In genomic region chr9:21317956-21318923, GRCh38 we compare ENCODE assay signal across 8 cellular contexts. TPM values are rescaled to one million over a fixed set of nuclear protein-coding genes. Genes with fewer than 3 reads are reported as not detected.
DNase-seq lines count a peak whose midpoint lies in the region; ATAC-seq, FAIRE-seq and TF ChIP-seq lines count a peak whose summit lies in the region.

No MANE protein-coding gene starts in this region.

- no peaks in the 10 kb centered on the region for H3K27me3 Mint-ChIP-seq in activated T-cell treated with anti-CD3 and anti-CD28 coated beads, Interleukin-2, amount 50 U/mL, for 24 hours
- peaks cover 5% of the 10 kb centered on the region for H3K27me3 Mint-ChIP-seq in activated CD4-positive, alpha-beta T cell treated with anti-CD3 and anti-CD28 coated beads, Interleukin-2, amount 10 ng/mL, durations not matched to agents 7 days and 5 days

- H3K14ac ChIP-seq in trophoblast cell (ENCODE audit: low read length), result no peak overlapping the region

- no peak overlapping the region for H4K12ac ChIP-seq in trophoblast cell (ENCODE audit: low read depth, low read length)

- no peaks in the 10 kb centered on the region for H3K9me3 ChIP-seq in trophoblast cell (ENCODE audit: insufficient read depth, low read depth, low read length)

- no peak overlapping the region for H3K27ac Mint-ChIP-seq in activated T-cell treated with anti-CD3 and anti-CD28 coated beads, Interleukin-2, amount 50 U/mL, for 24 hours
- H3K27ac Mint-ChIP-seq in activated CD4-positive, alpha-beta T cell treated with anti-CD3 and anti-CD28 coated beads, Interleukin-2, amount 10 ng/mL, durations not matched to agents 7 days and 5 days, result no peak overlapping the region

- no peak overlapping the region for H2AFZ ChIP-seq in trophoblast cell (ENCODE audit: insufficient read depth, low read length, poor library complexity)

- POLR2A ChIA-PET in HEK293T (lab: Yijun Ruan, JAX), result no interaction called here
- POLR2A ChIA-PET in activated CD4-positive, alpha-beta T cell treated with anti-CD3 and anti-CD28 coated beads, Interleukin-2, amount 10 ng/mL, durations not matched to agents 7 days and 5 days (lab: Charles Lee), result no interaction called here

- H3K4me3 Mint-ChIP-seq in activated T-cell treated with anti-CD3 and anti-CD28 coated beads, Interleukin-2, amount 50 U/mL, for 24 hours, result no peak overlapping the region
- H3K4me3 Mint-ChIP-seq in activated CD4-positive, alpha-beta T cell treated with anti-CD3 and anti-CD28 coated beads, Interleukin-2, amount 10 ng/mL, durations not matched to agents 7 days and 5 days, result no peak overlapping the region

- H3K4me1 Mint-ChIP-seq in activated T-cell treated with anti-CD3 and anti-CD28 coated beads, Interleukin-2, amount 50 U/mL, for 24 hours (ENCODE audit: low read depth), result peaks cover 7% of the 10 kb centered on the region
- H3K4me1 Mint-ChIP-seq in activated CD4-positive, alpha-beta T cell treated with anti-CD3 and anti-CD28 coated beads, Interleukin-2, amount 10 ng/mL, durations not matched to agents 7 days and 5 days, result peaks cover 3% of the 10 kb centered on the region

- peak overlapping the region; percentile 4 for H3K23ac ChIP-seq in trophoblast cell (ENCODE audit: low read length)

- H2BK120ac ChIP-seq in trophoblast cell (ENCODE audit: insufficient read depth, low read length, poor library complexity), result no peak overlapping the region

- no peak overlapping the region for H3K18ac ChIP-seq in trophoblast cell (ENCODE audit: low read length)

- no peak overlapping the region for H2BK12ac ChIP-seq in trophoblast cell (ENCODE audit: low read length)

- H3K27ac ChIP-seq in foreskin keratinocyte (no peak overlapping the region), trophoblast cell (ENCODE audit: low read depth, low read length) (no peak overlapping the region)

- H4K8ac ChIP-seq in trophoblast cell (ENCODE audit: low read depth, low read length), result no peak overlapping the region

- H3K9ac ChIP-seq in trophoblast cell (ENCODE audit: low read length), result no peak overlapping the region

- peaks cover 36% of the 10 kb centered on the region for H3K27me3 ChIP-seq in foreskin keratinocyte
- no peaks in the 10 kb centered on the region for H3K27me3 ChIP-seq in trophoblast cell (ENCODE audit: insufficient read depth, low read length)

- H2BK5ac ChIP-seq in trophoblast cell (ENCODE audit: low read depth, low read length, poor library complexity), result no peak overlapping the region

- H3K4me1 ChIP-seq in foreskin keratinocyte (no peaks in the 10 kb centered on the region), trophoblast cell (ENCODE audit: control insufficient read depth in 1 of 2, insufficient read depth in 2 of 2, low read length in 2 of 2) (no peaks in the 10 kb centered on the region)

- CTCF ChIA-PET in HEK293T (lab: Yijun Ruan, JAX), result interaction anchor here (0.6 to 0.7 kb wide), 5 partner anchors 35 to 158 kb away, joined by 3 to 7 read pairs (median 4); no protein-coding TSS in a partner anchor
- CTCF ChIA-PET in activated CD4-positive, alpha-beta T cell treated with anti-CD3 and anti-CD28 coated beads, Interleukin-2, amount 10 ng/mL, durations not matched to agents 7 days and 5 days (lab: Charles Lee), result interaction anchor here (0.7 to 1.1 kb wide), 3 partner anchors 89 to 161 kb away, joined by 3 to 4 read pairs (median 3); no protein-coding TSS in a partner anchor

- no peak overlapping the region for H3K4me2 ChIP-seq in trophoblast cell (ENCODE audit: low read length)

- no peak overlapping the region for H3K4ac ChIP-seq in trophoblast cell (ENCODE audit: low read depth, low read length)

- H3K79me2 ChIP-seq in trophoblast cell (ENCODE audit: control insufficient read depth, insufficient read depth, low read length, poor library complexity), result no peaks in the 10 kb centered on the region

- TF ChIP-seq CTCF in foreskin keratinocyte (conservative IDR thresholded peaks at IDR 0.05), result peak; percentile 82

- H3K9me3 Mint-ChIP-seq in activated T-cell treated with anti-CD3 and anti-CD28 coated beads, Interleukin-2, amount 50 U/mL, for 24 hours, result no peaks in the 10 kb centered on the region
- no peaks in the 10 kb centered on the region for H3K9me3 Mint-ChIP-seq in activated CD4-positive, alpha-beta T cell treated with anti-CD3 and anti-CD28 coated beads, Interleukin-2, amount 10 ng/mL, durations not matched to agents 7 days and 5 days

- no peak overlapping the region for H3K4me3 ChIP-seq in trophoblast cell (ENCODE audit: low read depth, low read length)

- H3K36me3 Mint-ChIP-seq in activated T-cell treated with anti-CD3 and anti-CD28 coated beads, Interleukin-2, amount 50 U/mL, for 24 hours (ENCODE audit: low read depth), result peaks cover 26% of the 10 kb centered on the region
- peaks cover 13% of the 10 kb centered on the region for H3K36me3 Mint-ChIP-seq in activated CD4-positive, alpha-beta T cell treated with anti-CD3 and anti-CD28 coated beads, Interleukin-2, amount 10 ng/mL, durations not matched to agents 7 days and 5 days (ENCODE audit: low read depth)

- H2AK5ac ChIP-seq in trophoblast cell (ENCODE audit: low read length), result no peak overlapping the region

- no peaks in the 10 kb centered on the region for H3K79me1 ChIP-seq in trophoblast cell (ENCODE audit: low read length)

- no CpG with 5 or more reads among the region's 7 CpGs for WGBS in trophoblast cell (ENCODE audit: extremely low coverage, insufficient coverage, insufficient read length)

- no peak overlapping the region for H4K91ac ChIP-seq in trophoblast cell (ENCODE audit: low read depth, low read length)

- peaks cover 0 to 2% of the 10 kb centered on the region in 2 experiments for H3K36me3 ChIP-seq in trophoblast cell (ENCODE audit: control insufficient read depth in 1 of 2, insufficient read depth in 2 of 2, low read length in 2 of 2)

- FAIRE-seq in urothelium cell line (lab: Jason Lieb, UNC), result no peak

- peak; percentile 74 for ATAC-seq in foreskin keratinocyte

- DNase-seq in activated T-cell treated with anti-CD3 and anti-CD28 coated beads for 4 hours (peak; percentile 17), HEK293T (ENCODE audit: extremely low spot score) (peak; percentile 46), NCI-H1694 treated with DMSO at 0.1 percent for 48 hours (lab: John Stamatoyannopoulos, UW) (peak; percentile 33), foreskin keratinocyte (peak in 1 of 2 donors; percentile 35), trophoblast cell (peak; percentile 10 to 64), urothelium cell line (ENCODE audit: low spot score) (no peak)
- DNase-seq in activated T-cell treated with anti-CD3 and anti-CD28 coated beads, Interleukin-2, amount 50 U/mL, for 24 hours, result no peak
- peak; percentile 49 for DNase-seq in activated CD4-positive, alpha-beta T cell treated with anti-CD3 and anti-CD28 coated beads, Interleukin-2, amount 10 ng/mL, durations not matched to agents 7 days and 5 days

TF ChIP-seq in HEK293T, 16 proteins besides CTCF, POLR2A, EP300 and RAD21:
- TF ChIP-seq FOXA1 (IDR thresholded peaks at IDR 0.05) (no peak), ZNF384 (IDR thresholded peaks at IDR 0.05) (no peak), LEF1 (IDR thresholded peaks at IDR 0.05; ENCODE audit: borderline replicate concordance) (no peak), CTBP1 (IDR thresholded peaks at IDR 0.05; ENCODE audit: borderline replicate concordance) (no peak), TARDBP (IDR thresholded peaks at IDR 0.05) (no peak), PKNOX1 (IDR thresholded peaks at IDR 0.05) (no peak), FOXK2 (IDR thresholded peaks at IDR 0.05) (no peak), ARNT (IDR thresholded peaks at IDR 0.05) (no peak), BHLHE40 (IDR thresholded peaks at IDR 0.05; ENCODE audit: borderline replicate concordance) (no peak), SP1 (IDR thresholded peaks at IDR 0.05) (no peak), SUZ12 (IDR thresholded peaks at IDR 0.05) (no peak), ELF4 (IDR thresholded peaks at IDR 0.05) (no peak), L3MBTL2 (conservative IDR thresholded peaks at IDR 0.05) (no peak)

RNA-seq across cellular contexts. Expression of gene IFNA5, which starts 13.1 kb away (rescaled TPM):
- total RNA-seq in activated CD4-positive, alpha-beta T cell treated with anti-CD3 and anti-CD28 coated beads, Interleukin-2, amount 10 ng/mL, durations not matched to agents 7 days and 5 days, result not detected
- not detected in 2 replicates for total RNA-seq in foreskin keratinocyte
- polyA plus RNA-seq in foreskin keratinocyte, result not detected in 2 replicates
- polyA plus RNA-seq in trophoblast cell (2013), result not detected in 2 replicates

RNA-seq across cellular contexts. Expression of gene KLHL9, which starts 17.0 kb away (rescaled TPM):
- total RNA-seq in activated CD4-positive, alpha-beta T cell treated with anti-CD3 and anti-CD28 coated beads, Interleukin-2, amount 10 ng/mL, durations not matched to agents 7 days and 5 days, result 10 to 100 TPM; 20.9 to 21.8 TPM
- 14.6 and 17.5 TPM in 2 replicates for total RNA-seq in foreskin keratinocyte
- 4.2 and 4.3 TPM in 2 replicates for polyA plus RNA-seq in foreskin keratinocyte
- polyA plus RNA-seq in trophoblast cell (2013), result 18.3 and 18.5 TPM in 2 replicates

RNA-seq across cellular contexts. Expression of gene IFNA6, which starts 32.4 kb away (rescaled TPM):
- not detected for total RNA-seq in activated CD4-positive, alpha-beta T cell treated with anti-CD3 and anti-CD28 coated beads, Interleukin-2, amount 10 ng/mL, durations not matched to agents 7 days and 5 days
- total RNA-seq in foreskin keratinocyte, result not detected in 2 replicates
- not detected in 2 replicates for polyA plus RNA-seq in foreskin keratinocyte
- polyA plus RNA-seq in trophoblast cell (2013), result not detected in 2 replicates

RNA-seq across cellular contexts. Expression of gene IFNA13, which starts 49.6 kb away (rescaled TPM):
- not detected for total RNA-seq in activated CD4-positive, alpha-beta T cell treated with anti-CD3 and anti-CD28 coated beads, Interleukin-2, amount 10 ng/mL, durations not matched to agents 7 days and 5 days
- total RNA-seq in foreskin keratinocyte, result not detected in 2 replicates
- polyA plus RNA-seq in foreskin keratinocyte, result not detected in 2 replicates
- not detected in 2 replicates for polyA plus RNA-seq in trophoblast cell (2013)

Comparison
In these comparisons a context has a peak if more than half of its experiments do, and no peak if none do; other contexts are left out.
1. DNase-seq: peak in activated T-cell treated with anti-CD3 and anti-CD28 coated beads for 4 hours (single experiment), HEK293T (single experiment), NCI-H1694 treated with DMSO at 0.1 percent for 48 hours (single experiment), activated CD4-positive, alpha-beta T cell treated with anti-CD3 and anti-CD28 coated beads, Interleukin-2, amount 10 ng/mL, durations not matched to agents 7 days and 5 days (single experiment) and trophoblast cell (2 of 2); none in activated T-cell treated with anti-CD3 and anti-CD28 coated beads, Interleukin-2, amount 50 U/mL, for 24 hours (single experiment) and urothelium cell line (single experiment).